8 cellular contexts compared by ENCODE assay signal in genomic region chr20:38673731-38674177, GRCh38. TPM values are rescaled to one million over a fixed set of nuclear protein-coding genes. Genes with fewer than 3 reads are reported as not detected.
DNase-seq lines count a peak whose midpoint lies in the region; ATAC-seq lines count a peak whose summit lies in the region.

No MANE protein-coding gene starts in this region.

- H3K4me1 ChIP-seq in effector memory CD4-positive, alpha-beta T cell (ENCODE audit: control insufficient read depth, insufficient read depth, low read length, poor library complexity, severe bottlenecking): peaks cover 12% of the 10 kb centered on the region

- no peaks in the 10 kb centered on the region for H3K36me3 ChIP-seq in effector memory CD4-positive, alpha-beta T cell (ENCODE audit: control insufficient read depth, insufficient read depth, low read length)

- DNase-seq in NCI-H345 (lab: John Stamatoyannopoulos, UW) (peak; percentile 51), NCI-H345 treated with DMSO at 0.1 percent for 48 hours (lab: John Stamatoyannopoulos, UW; ENCODE audit: unreplicated experiment) (no peak), NCI-H2227 (lab: John Stamatoyannopoulos, UW; ENCODE audit: unreplicated experiment) (peak; percentile 45), epidermal melanocyte (ENCODE audit: insufficient read length, low spot score) (no peak), NAMALWA (ENCODE audit: low spot score) (no peak)
- no peak for DNase-seq in effector memory CD4-positive, alpha-beta T cell
- peak in 1 of 10 donors; percentile 15 for DNase-seq in naive thymus-derived CD8-positive, alpha-beta T cell
- DNase-seq in NK-92 treated with Interleukin-12 subunit alpha and Interleukin-12 subunit beta, amount 100 ng/mL, for 24 hours (lab: John Stamatoyannopoulos, UW): no peak

- H3K27ac ChIP-seq in effector memory CD4-positive, alpha-beta T cell (ENCODE audit: insufficient read depth, low read length, poor library complexity, severe bottlenecking): no peak overlapping the region

- peak overlapping the region; percentile 79 to 92 (median 88) for H3K4me3 Mint-ChIP-seq in naive thymus-derived CD8-positive, alpha-beta T cell

- peak; percentile 15 to 45 for ATAC-seq in naive thymus-derived CD8-positive, alpha-beta T cell

- peaks cover 8 to 42% (median 21%) of the 10 kb centered on the region in 5 donors for H3K27me3 Mint-ChIP-seq in naive thymus-derived CD8-positive, alpha-beta T cell

- H3K9me3 ChIP-seq in effector memory CD4-positive, alpha-beta T cell (ENCODE audit: control insufficient read depth, low read length): no peaks in the 10 kb centered on the region

- POLR2A ChIA-PET in naive thymus-derived CD8-positive, alpha-beta T cell (lab: Charles Lee): no interaction called here

- no peaks in the 10 kb centered on the region for H3K36me3 Mint-ChIP-seq in naive thymus-derived CD8-positive, alpha-beta T cell

- peak overlapping the region; percentile 52 for H3K4me3 ChIP-seq in effector memory CD4-positive, alpha-beta T cell (ENCODE audit: insufficient read depth, low read depth, low read length, poor library complexity, severe bottlenecking)

- peak overlapping the region in 4 of 10 donors; percentile 4 to 81 (median 30) for H3K27ac Mint-ChIP-seq in naive thymus-derived CD8-positive, alpha-beta T cell

- H3K4me1 Mint-ChIP-seq in naive thymus-derived CD8-positive, alpha-beta T cell: peaks cover 8 to 18% (median 16%) of the 10 kb centered on the region in 4 donors

- H3K9me3 Mint-ChIP-seq in naive thymus-derived CD8-positive, alpha-beta T cell: peaks cover 0 to 2% (median 0%) of the 10 kb centered on the region in 9 donors

- H3K27me3 ChIP-seq in effector memory CD4-positive, alpha-beta T cell (replicated peaks; ENCODE audit: control insufficient read depth, insufficient read depth, low read length, poor library complexity, severe bottlenecking): peaks cover 15% of the 10 kb centered on the region

RNA-seq across cellular contexts. Expression of gene SLC32A1, which starts 50.5 kb away (rescaled TPM):
- not detected for total RNA-seq in naive thymus-derived CD8-positive, alpha-beta T cell
- not detected for polyA plus RNA-seq in naive thymus-derived CD8-positive, alpha-beta T cell

Comparison
In these comparisons a context has a peak if more than half of its experiments do, and no peak if none do; other contexts are left out.
1. DNase-seq: peak in NCI-H345 (single experiment) and NCI-H2227 (single experiment); none in NCI-H345 treated with DMSO at 0.1 percent for 48 hours (single experiment), effector memory CD4-positive, alpha-beta T cell (0 of 3), NK-92 treated with Interleukin-12 subunit alpha and Interleukin-12 subunit beta, amount 100 ng/mL, for 24 hours (single experiment), epidermal melanocyte (single experiment) and NAMALWA (single experiment).